1 cellular context compared by ENCODE assay signal in genomic region chr10:70578371-70578947, GRCh38.
TF ChIP-seq lines count a peak whose summit lies in the region.

No MANE protein-coding gene starts in this region.

TF ChIP-seq in K562, 482 proteins besides CTCF, POLR2A, EP300 and RAD21 (continued from another document):
- 0 out of 4 replicates have a peak, but pooled peaks of 1 of the 2 experiments have one; percentile 72 for TF ChIP-seq ETV6 (IDR thresholded peaks at IDR 0.05; ENCODE audit: borderline replicate concordance in 1 of 2, low read depth in 2 of 2, low read length in 1 of 2)
- no peak for TF ChIP-seq ETV6 (CRISPR knock-in tag; IDR thresholded peaks at IDR 0.05; ENCODE audit: borderline replicate concordance)
- no peak; the same call in 1 of the 2 replicates for TF ChIP-seq ELF4 (CRISPR knock-in tag; IDR thresholded peaks at IDR 0.05)
- 0 out of 2 replicates have a peak, but pooled peaks have one; percentile 19 for TF ChIP-seq RB1 (IDR thresholded peaks at IDR 0.05; ENCODE audit: low read depth)
- TF ChIP-seq, protein P1, sequence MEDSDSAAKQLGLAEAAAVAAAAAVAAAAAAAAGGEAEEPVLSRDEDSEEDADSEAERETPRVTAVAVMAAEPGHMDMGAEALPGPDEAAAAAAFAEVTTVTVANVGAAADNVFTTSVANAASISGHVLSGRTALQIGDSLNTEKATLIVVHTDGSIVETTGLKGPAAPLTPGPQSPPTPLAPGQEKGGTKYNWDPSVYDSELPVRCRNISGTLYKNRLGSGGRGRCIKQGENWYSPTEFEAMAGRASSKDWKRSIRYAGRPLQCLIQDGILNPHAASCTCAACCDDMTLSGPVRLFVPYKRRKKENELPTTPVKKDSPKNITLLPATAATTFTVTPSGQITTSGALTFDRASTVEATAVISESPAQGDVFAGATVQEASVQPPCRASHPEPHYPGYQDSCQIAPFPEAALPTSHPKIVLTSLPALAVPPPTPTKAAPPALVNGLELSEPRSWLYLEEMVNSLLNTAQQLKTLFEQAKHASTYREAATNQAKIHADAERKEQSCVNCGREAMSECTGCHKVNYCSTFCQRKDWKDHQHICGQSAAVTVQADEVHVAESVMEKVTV (CRISPR knock-in tag; IDR thresholded peaks at IDR 0.05) = no peak
- TF ChIP-seq HEY1 (CRISPR knock-in tag; IDR thresholded peaks at IDR 0.05; ENCODE audit: borderline replicate concordance) = no peak
- TF ChIP-seq JUND (IDR thresholded peaks at IDR 0.05; ENCODE audit: borderline replicate concordance, low read depth, low read length) = peak; percentile 86
- TF ChIP-seq JUND (tag; IDR thresholded peaks at IDR 0.05; ENCODE audit: borderline replicate concordance, low read depth, low read length) = peak; percentile 86; the same call in 2 of the 3 replicates
- TF ChIP-seq ZNF316 (IDR thresholded peaks at IDR 0.05) = no peak
- TF ChIP-seq SNIP1 (IDR thresholded peaks at IDR 0.05; ENCODE audit: low read depth) = 0 out of 2 replicates have a peak, but pooled peaks have one; percentile 6
- TF ChIP-seq SMARCA4 (IDR thresholded peaks at IDR 0.05) = peak; percentile 88
- TF ChIP-seq ZEB2 (IDR thresholded peaks at IDR 0.05) = peak; percentile 91
- peak; percentile 13 for TF ChIP-seq FOS (IDR thresholded peaks at IDR 0.05; ENCODE audit: extremely low read depth, insufficient read length)
- no peak for TF ChIP-seq ZNF175 (CRISPR knock-in tag; IDR thresholded peaks at IDR 0.05; ENCODE audit: low read depth)
- TF ChIP-seq ZC3H11A (IDR thresholded peaks at IDR 0.05; ENCODE audit: low read depth, low read length) = no peak
- TF ChIP-seq LEF1 (IDR thresholded peaks at IDR 0.05) = peak; percentile 77
- TF ChIP-seq MEIS2 (IDR thresholded peaks at IDR 0.05; ENCODE audit: partially characterized antibody) = peak; percentile 48
- TF ChIP-seq, protein P2, sequence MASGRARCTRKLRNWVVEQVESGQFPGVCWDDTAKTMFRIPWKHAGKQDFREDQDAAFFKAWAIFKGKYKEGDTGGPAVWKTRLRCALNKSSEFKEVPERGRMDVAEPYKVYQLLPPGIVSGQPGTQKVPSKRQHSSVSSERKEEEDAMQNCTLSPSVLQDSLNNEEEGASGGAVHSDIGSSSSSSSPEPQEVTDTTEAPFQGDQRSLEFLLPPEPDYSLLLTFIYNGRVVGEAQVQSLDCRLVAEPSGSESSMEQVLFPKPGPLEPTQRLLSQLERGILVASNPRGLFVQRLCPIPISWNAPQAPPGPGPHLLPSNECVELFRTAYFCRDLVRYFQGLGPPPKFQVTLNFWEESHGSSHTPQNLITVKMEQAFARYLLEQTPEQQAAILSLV (tag; IDR thresholded peaks at IDR 0.05) = no peak
- no peak for TF ChIP-seq TBL1XR1 (IDR thresholded peaks at IDR 0.05; ENCODE audit: low read length in 2 of 2)
- peak; percentile 68; the same call in 1 of the 2 replicates for TF ChIP-seq SMARCC2 (IDR thresholded peaks at IDR 0.05; ENCODE audit: low read depth)
- no peak for TF ChIP-seq CHD1 (IDR thresholded peaks at IDR 0.05; ENCODE audit: low read length)
- TF ChIP-seq ETV1 (tag; conservative IDR thresholded peaks at IDR 0.05; ENCODE audit: low read depth) = no peak
- TF ChIP-seq ZNF146 (CRISPR knock-in tag; IDR thresholded peaks at IDR 0.05; ENCODE audit: unreplicated experiment) = no peak
